In genomic region chr2:172533687-172534086, GRCh38 we compare ENCODE assay signal across 26 cellular contexts.
"Had no signal": no experiment of that assay in that cellular context is flagged by ENCODE, and none has a peak within 500 bp of the region (broad histone marks: within the 10 kb centered on the region; RNA-seq: fewer than 3 reads in every experiment).

No MANE protein-coding gene starts in this region.

- H3K4me1 ChIP-seq: body of pancreas, breast epithelium, SJCRH30 had no signal

- H3K36me3 ChIP-seq: breast epithelium, SJCRH30 had no signal

- H3K9ac ChIP-seq: KMS-11 had no signal

- DNase-seq: activated CD4-positive, alpha-beta T cell treated with anti-CD3 and anti-CD28 coated beads for 4 hours; activated CD8-positive, alpha-beta memory T cell treated with anti-CD3 and anti-CD28 coated beads, Interleukin-2, amount 50 U/mL, for 4 hours; activated effector memory CD4-positive, alpha-beta T cell treated with Interleukin-2 at 50 U/mL for 16 hours; activated naive CD4-positive, alpha-beta T cell treated with anti-CD3 and anti-CD28 coated beads, Interleukin-2, amount 10 ng/mL, durations not matched to agents 7 days and 5 days; activated T-cell treated with anti-CD3 and anti-CD28 coated beads for 4 hours; activated T-cell treated with anti-CD3 and anti-CD28 coated beads, Interleukin-2, amount 50 U/mL, for 4 hours; amygdala; body of pancreas; MM.1S; MV-4-11; NCI-H1092; NCI-H1436 treated with DMSO at 0.1 percent for 48 hours; NCI-H1694 treated with DMSO at 0.1 percent for 48 hours; NCI-H2029; NCI-H345; NCI-H524 treated with DMSO at 0.1 percent for 48 hours; SHP77; SJCRH30; T1000 had no signal

- ATAC-seq: activated CD4-positive, CD25-positive, alpha-beta regulatory T cell treated with anti-CD3 and anti-CD28 coated beads, Interleukin-2, amount 50 U/mL, for 24 hours; activated T-cell treated with anti-CD3 and anti-CD28 coated beads, Interleukin-2, amount 50 U/mL, for 4 hours; body of pancreas; Panc1 had no signal

- H3K27ac Mint-ChIP-seq: activated naive CD4-positive, alpha-beta T cell treated with anti-CD3 and anti-CD28 coated beads, Interleukin-2, amount 10 ng/mL, durations not matched to agents 7 days and 5 days; activated naive CD8-positive, alpha-beta T cell; activated T-helper 1 cell treated with anti-CD3 and anti-CD28 coated beads, Interleukin-12 subunit alpha, Interleukin-12 subunit beta, Interleukin-2, Interleukin-4 antibody, amounts not matched to agents 30 ng/mL and 10 ng/mL and 1 ng/mL, durations not matched to agents 14 hours and 24 hours and 36 hours had no signal

- H3K4me3 ChIP-seq: body of pancreas, breast epithelium, SJCRH30, SK-N-MC had no signal

- H3K27me3 Mint-ChIP-seq: activated naive CD4-positive, alpha-beta T cell treated with anti-CD3 and anti-CD28 coated beads, Interleukin-2, amount 10 ng/mL, durations not matched to agents 7 days and 5 days; activated naive CD8-positive, alpha-beta T cell had no signal

- H3K4me2 ChIP-seq: KMS-11 had no signal

- H3K9me3 ChIP-seq: body of pancreas, SJCRH30 had no signal

- H3K4me1 Mint-ChIP-seq: activated naive CD4-positive, alpha-beta T cell treated with anti-CD3 and anti-CD28 coated beads, Interleukin-2, amount 10 ng/mL, durations not matched to agents 7 days and 5 days had no signal

- H3K27me3 ChIP-seq: body of pancreas, breast epithelium, SJCRH30 had no signal

- H3K27ac ChIP-seq: body of pancreas, breast epithelium, KMS-11, SJCRH30, SK-N-MC had no signal

- H3K4me3 Mint-ChIP-seq: activated naive CD4-positive, alpha-beta T cell treated with anti-CD3 and anti-CD28 coated beads, Interleukin-2, amount 10 ng/mL, durations not matched to agents 7 days and 5 days; activated naive CD8-positive, alpha-beta T cell; activated T-cell treated with anti-CD3 and anti-CD28 coated beads, Interleukin-2, amount 50 U/mL, for 4 hours; activated T-helper 1 cell treated with anti-CD3 and anti-CD28 coated beads, Interleukin-12 subunit alpha, Interleukin-12 subunit beta, Interleukin-2, Interleukin-4 antibody, amounts not matched to agents 30 ng/mL and 10 ng/mL and 1 ng/mL, durations not matched to agents 14 hours and 24 hours and 36 hours had no signal
